ENCODE assay signal across 25 cellular contexts in genomic region chr1:53275566-53275965, GRCh38.
"Had no signal": no experiment of that assay in that cellular context is flagged by ENCODE, and none has a peak within 500 bp of the region (broad histone marks: within the 10 kb centered on the region; RNA-seq: fewer than 3 reads in every experiment).

No MANE protein-coding gene starts in this region.

- H3K27ac Mint-ChIP-seq: IgD-negative memory B cell had no signal

- DNase-seq: MG63, NCI-H1092, NCI-H1105 treated with DMSO at 0.1 percent for 48 hours, NCI-H1417 treated with DMSO at 0.1 percent for 48 hours, NCI-H146, NCI-H1694 treated with DMSO at 0.1 percent for 48 hours, NCI-H1930, NCI-H2081, NCI-H2107, NCI-H2171, NCI-H226, NCI-H510A, NCI-H524 treated with DMSO at 0.1 percent for 48 hours, NCI-H69, NCI-H774, Right ventricle myocardium superior, RPMI8226, SIG-M5 had no signal

- H3K4me1 ChIP-seq: SJSA1 had no signal

- H3K9me3 Mint-ChIP-seq: IgD-negative memory B cell had no signal

- H3K4me3 Mint-ChIP-seq: IgD-negative memory B cell had no signal

- H3K9me3 ChIP-seq: MG63, SJSA1 had no signal

- H3K27ac ChIP-seq: HL-60, SJSA1, SK-N-MC had no signal

- ATAC-seq: K562 had no signal

- H3K36me3 Mint-ChIP-seq: IgD-negative memory B cell had no signal

- FAIRE-seq: HTR-8/SVneo, K562, RCC 7860 had no signal

- H3K27me3 ChIP-seq: MG63, SJSA1 had no signal

- H3K4me3 ChIP-seq: K562, MG63, SJSA1, SK-N-MC had no signal

- H3K27me3 Mint-ChIP-seq: IgD-negative memory B cell had no signal
